9 cellular contexts compared by ENCODE assay signal in the genomic region with DNA sequence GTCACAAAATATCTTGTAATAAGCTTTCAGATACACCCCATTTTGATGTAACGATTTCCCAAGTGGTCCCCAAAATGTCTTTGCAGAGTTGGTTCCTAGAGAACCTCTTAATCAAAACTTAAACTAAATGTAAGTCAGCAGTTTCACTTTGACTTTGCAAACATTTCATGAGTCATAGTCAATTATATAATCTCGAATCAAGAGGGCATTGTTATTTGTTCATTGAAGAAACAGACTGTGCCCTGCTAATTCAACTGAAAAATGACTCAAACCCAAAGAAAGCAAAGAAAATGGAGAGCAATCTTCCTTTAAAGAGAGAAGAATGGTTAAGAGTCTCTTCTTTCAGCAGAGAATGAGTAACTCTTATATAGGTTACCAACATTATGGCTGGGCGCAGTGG. TPM values are rescaled to one million over a fixed set of nuclear protein-coding genes. Genes with fewer than 3 reads are reported as not detected.
DNase-seq lines count a peak whose midpoint lies in the region; ATAC-seq and TF ChIP-seq lines count a peak whose summit lies in the region.
"Had no signal": no experiment of that assay in that cellular context is flagged by ENCODE, and none has a peak within 500 bp of the region (broad histone marks: within the 10 kb centered on the region; RNA-seq: fewer than 3 reads in every experiment).

No MANE protein-coding gene starts in this region.

- no peak overlapping the region for H3K14ac ChIP-seq in IMR-90 (replicated peaks; ENCODE audit: low read depth, low read length)

- H2BK5ac ChIP-seq in IMR-90 (ENCODE audit: low read depth, low read length, poor library complexity, severe bottlenecking): no peak overlapping the region

- H3K79me1 ChIP-seq in IMR-90 (ENCODE audit: low read depth in 1 of 2, low read length in 2 of 2): no peaks in the 10 kb centered on the region

- H2AK5ac ChIP-seq in IMR-90 (ENCODE audit: low read depth, low read length): no peak overlapping the region

- H4K5ac ChIP-seq in IMR-90 (ENCODE audit: low read depth, low read length): no peak overlapping the region

- H4K20me1 ChIP-seq in IMR-90 (ENCODE audit: insufficient read depth, low read length): no peaks in the 10 kb centered on the region
- H4K20me1 ChIP-seq: BLaER1 had no signal

- no peak overlapping the region for H3K18ac ChIP-seq in IMR-90 (ENCODE audit: low read depth, low read length)

- peak overlapping the region; percentile 81 for H3K27ac ChIP-seq in left ventricle myocardium inferior (replicated peaks)
- peak overlapping the region; percentile 40; the same call in 1 of the 2 replicates for H3K27ac ChIP-seq in IMR-90 (ENCODE audit: insufficient read depth, low read length)
- H3K27ac ChIP-seq in foreskin keratinocyte: no peak overlapping the region
- H3K27ac ChIP-seq: BLaER1 had no signal

- H2AK9ac ChIP-seq in IMR-90 (replicated peaks; ENCODE audit: low read depth, low read length, poor library complexity): no peak overlapping the region

- H3K4me3 ChIP-seq in left ventricle myocardium inferior: no peak overlapping the region
- no peak overlapping the region for H3K4me3 ChIP-seq in IMR-90 (ENCODE audit: insufficient read depth, low read depth, low read length)
- no peak overlapping the region for H3K4me3 ChIP-seq in H7 (ENCODE audit: insufficient read depth, low read depth, low read length)
- H3K4me3 ChIP-seq: BLaER1 had no signal

- no peaks in the 10 kb centered on the region for H3K36me3 ChIP-seq in left ventricle myocardium inferior
- no peaks in the 10 kb centered on the region for H3K36me3 ChIP-seq in IMR-90 (ENCODE audit: control insufficient read depth, insufficient read depth, low read length)
- H3K36me3 ChIP-seq in H7 (replicated peaks; ENCODE audit: control insufficient read depth, insufficient read depth, low read length): no peaks in the 10 kb centered on the region
- H3K36me3 ChIP-seq: BLaER1 had no signal

- H3K9ac ChIP-seq in IMR-90 (ENCODE audit: low read depth, low read length): no peak overlapping the region
- H3K9ac ChIP-seq: BLaER1 had no signal

- no peaks in the 10 kb centered on the region for H3K9me3 ChIP-seq in left ventricle myocardium inferior (replicated peaks)
- H3K9me3 ChIP-seq in IMR-90 (ENCODE audit: control insufficient read depth, insufficient read depth, low read length): no peaks in the 10 kb centered on the region

- intact Hi-C loops in left ventricle myocardium inferior (cut with micrococcal nuclease) (no loop called here), left ventricle myocardium superior (cut with micrococcal nuclease) (no loop called here), IMR-90 (cut with micrococcal nuclease) (no loop called here)

- TF ChIP-seq CTCF in left ventricle myocardium inferior (IDR thresholded peaks at IDR 0.05; ENCODE audit: borderline replicate concordance) (no peak), IMR-90 (conservative IDR thresholded peaks at IDR 0.05; ENCODE audit: low read depth, low read length) (no peak), foreskin keratinocyte (conservative IDR thresholded peaks at IDR 0.05) (no peak)

- POLR2A ChIA-PET in IMR-90 (lab: Charles Lee; ENCODE audit: unreplicated experiment): no interaction called here

- TF ChIP-seq RAD21 in IMR-90 (IDR thresholded peaks at IDR 0.05; ENCODE audit: low read length): no peak

- in situ Hi-C loops in IMR-90 (cut with MboI; ENCODE audit: low sequenced_read_pairs): no loop called here

- H3K56ac ChIP-seq in IMR-90 (ENCODE audit: extremely low read depth, insufficient read depth, low read length): no peak overlapping the region

- H4K91ac ChIP-seq in IMR-90 (ENCODE audit: insufficient read depth, low read depth, low read length): no peak overlapping the region

- ATAC-seq in left ventricle myocardium superior (no peak), IMR-90 (ENCODE audit: low read depth) (no peak), foreskin keratinocyte (peak; percentile 54), GM21723 (IDR thresholded peaks at IDR 0.05; ENCODE audit: unreplicated experiment) (no peak)

- H3K4ac ChIP-seq in IMR-90 (ENCODE audit: low read depth, low read length): no peak overlapping the region

- H3K27me3 ChIP-seq in left ventricle myocardium inferior (ENCODE audit: low read depth): no peaks in the 10 kb centered on the region
- no peaks in the 10 kb centered on the region for H3K27me3 ChIP-seq in IMR-90 (ENCODE audit: control insufficient read depth, insufficient read depth, low read length)
- no peaks in the 10 kb centered on the region for H3K27me3 ChIP-seq in foreskin keratinocyte
- no peaks in the 10 kb centered on the region for H3K27me3 ChIP-seq in H7 (ENCODE audit: control insufficient read depth, insufficient read depth, low read length)
- H3K27me3 ChIP-seq: BLaER1 had no signal

- H3K4me2 ChIP-seq in IMR-90 (ENCODE audit: low read depth, low read length): peak overlapping the region; percentile 59; the same call in 1 of the 2 replicates
- H3K4me2 ChIP-seq: BLaER1 had no signal

- H2AFZ ChIP-seq in IMR-90 (replicated peaks; ENCODE audit: low read length, poor library complexity): no peak overlapping the region

- H3K23ac ChIP-seq in IMR-90 (ENCODE audit: low read depth, low read length): no peak overlapping the region

- peaks cover 33% of the 10 kb centered on the region for H3K4me1 ChIP-seq in left ventricle myocardium inferior
- H3K4me1 ChIP-seq in IMR-90 (ENCODE audit: control insufficient read depth, insufficient read depth, low read length): peaks cover 13% of the 10 kb centered on the region
- H3K4me1 ChIP-seq in foreskin keratinocyte: peaks cover 8% of the 10 kb centered on the region

- peaks cover 17% of the 10 kb centered on the region for H3K9me1 ChIP-seq in IMR-90 (ENCODE audit: insufficient read depth, low read length)

- no TSS peak for BruUV-seq in IMR-90 (replicated peaks; lab: Mats Ljungman, UMichigan)

- H2BK120ac ChIP-seq in IMR-90 (ENCODE audit: low read depth, low read length): peak overlapping the region; percentile 32; the same call in 1 of the 2 replicates

- H4K8ac ChIP-seq in IMR-90 (ENCODE audit: low read depth in 2 of 2, low read length in 2 of 2): no peak overlapping the region

- DNase-seq in left ventricle myocardium inferior (no peak), left ventricle myocardium superior (no peak), IMR-90 (peak; percentile 58), foreskin keratinocyte (peak; percentile 32 to 49), nucleus accumbens (lab: John Stamatoyannopoulos, UW) (no peak), NCI-H524 (lab: John Stamatoyannopoulos, UW) (no peak), H7 (no peak)

- H2BK20ac ChIP-seq in IMR-90 (ENCODE audit: low read depth, low read length): no peak overlapping the region

- no CpG with 5 or more reads among the region's 3 CpGs for WGBS in IMR-90 (ENCODE audit: extremely low coverage in 2 of 2, insufficient read length in 1 of 2), 2 experiments

- no peak overlapping the region; the same call in 2 of the 3 replicates for H2BK15ac ChIP-seq in IMR-90 (ENCODE audit: low read depth, low read length)

- CTCF ChIA-PET in IMR-90 (lab: Yijun Ruan, JAX): no interaction called here

- no peak for TF ChIP-seq POLR2A in IMR-90 (IDR thresholded peaks at IDR 0.05; ENCODE audit: low read depth, low read length)

- dilution Hi-C loops in IMR-90 (cut with HindIII; ENCODE audit: low sequenced_read_pairs, unreplicated experiment): no loop called here

TF ChIP-seq in IMR-90, 13 proteins besides CTCF, POLR2A, EP300 and RAD21:
- TF ChIP-seq RFX5 (IDR thresholded peaks at IDR 0.05; ENCODE audit: low read depth, low read length): 0 out of 2 replicates have a peak, but pooled peaks have one; percentile 29
- TF ChIP-seq CEBPB (IDR thresholded peaks at IDR 0.05; ENCODE audit: low read depth, low read length): no peak
- peak; percentile 37 for TF ChIP-seq FOS (IDR thresholded peaks at IDR 0.05; ENCODE audit: low read depth, low read length)
TF ChIP-seq in IMR-90: peak in this region for 2.

RNA-seq across cellular contexts. Expression of a gene that starts 58.3 kb away (rescaled TPM):
- 1.7 TPM for total RNA-seq in left ventricle myocardium inferior
- 1.7 TPM for total RNA-seq in left ventricle myocardium superior
- total RNA-seq in IMR-90 (2012; rRNA removed): under 0.01 TPM in 2 replicates
- polyA plus RNA-seq in IMR-90 (2012; rRNA removed): 0.03 and 0.07 TPM in 2 replicates
- polyA plus RNA-seq in IMR-90 (2012; cell fraction: cytosol; rRNA removed): not detected in 2 replicates
- 0.02 and 0.14 TPM in 2 replicates for polyA plus RNA-seq in IMR-90 (2012; cell fraction: nucleus; rRNA removed; ENCODE audit: low replicate concordance)
- not detected in 2 replicates for total RNA-seq in foreskin keratinocyte
- not detected in 2 replicates for polyA plus RNA-seq in foreskin keratinocyte
- total RNA-seq in H7 (2014; rRNA removed; shearing (Covaris generic)): 1.6 and 6.6 TPM in 2 replicates

Comparison
In these comparisons a context has a peak if more than half of its experiments do, and no peak if none do; other contexts are left out.
1. DNase-seq: peak in IMR-90 (single experiment) and foreskin keratinocyte (2 of 2); none in left ventricle myocardium inferior (single experiment), left ventricle myocardium superior (single experiment), nucleus accumbens (0 of 56), NCI-H524 (0 of 2) and H7 (single experiment).